In the genomic region with DNA sequence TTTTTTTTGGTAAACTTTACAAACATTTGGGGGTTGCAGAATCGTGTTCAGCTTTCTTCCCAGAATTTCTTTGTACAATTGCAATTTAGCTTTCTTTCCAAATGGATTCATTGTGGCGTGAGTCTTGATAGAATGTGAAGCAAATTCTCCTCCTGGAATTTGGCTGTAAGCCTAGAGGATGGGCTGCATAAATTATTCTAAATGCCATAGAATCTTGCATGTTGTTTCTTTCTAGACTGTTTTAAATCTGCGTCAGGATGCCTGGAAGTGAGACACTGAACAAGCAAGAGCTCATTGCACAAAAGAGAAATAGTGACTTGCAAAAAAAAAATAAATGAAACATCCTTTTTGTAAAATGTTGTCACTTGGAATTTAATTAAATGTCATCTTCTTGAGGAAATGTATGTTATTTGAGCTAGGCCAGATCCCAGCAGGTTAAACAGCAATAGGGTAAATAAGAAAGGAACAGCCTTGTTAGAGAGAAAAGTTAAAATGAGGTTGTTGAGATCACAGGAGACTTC, we compare ENCODE assay signal across 1 cellular context.
TF ChIP-seq lines count a peak whose summit lies in the region.

No MANE protein-coding gene starts in this region.

TF ChIP-seq in WTC11, 78 proteins besides CTCF, POLR2A, EP300 and RAD21 (continued from another document):
- TF ChIP-seq MLX (CRISPR knock-in tag; IDR thresholded peaks at IDR 0.05): no peak
- TF ChIP-seq, protein P1, sequence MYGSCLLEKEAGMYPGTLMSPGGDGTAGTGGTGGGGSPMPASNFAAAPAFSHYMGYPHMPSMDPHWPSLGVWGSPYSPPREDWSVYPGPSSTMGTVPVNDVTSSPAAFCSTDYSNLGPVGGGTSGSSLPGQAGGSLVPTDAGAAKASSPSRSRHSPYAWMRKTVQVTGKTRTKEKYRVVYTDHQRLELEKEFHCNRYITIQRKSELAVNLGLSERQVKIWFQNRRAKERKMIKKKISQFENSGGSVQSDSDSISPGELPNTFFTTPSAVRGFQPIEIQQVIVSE (CRISPR knock-in tag; IDR thresholded peaks at IDR 0.05; ENCODE audit: borderline replicate concordance): no peak
- TF ChIP-seq NFYB (CRISPR knock-in tag; conservative IDR thresholded peaks at IDR 0.05; ENCODE audit: low read depth): no peak
